Comparison of ENCODE assay signal across 8 cellular contexts in the genomic region with DNA sequence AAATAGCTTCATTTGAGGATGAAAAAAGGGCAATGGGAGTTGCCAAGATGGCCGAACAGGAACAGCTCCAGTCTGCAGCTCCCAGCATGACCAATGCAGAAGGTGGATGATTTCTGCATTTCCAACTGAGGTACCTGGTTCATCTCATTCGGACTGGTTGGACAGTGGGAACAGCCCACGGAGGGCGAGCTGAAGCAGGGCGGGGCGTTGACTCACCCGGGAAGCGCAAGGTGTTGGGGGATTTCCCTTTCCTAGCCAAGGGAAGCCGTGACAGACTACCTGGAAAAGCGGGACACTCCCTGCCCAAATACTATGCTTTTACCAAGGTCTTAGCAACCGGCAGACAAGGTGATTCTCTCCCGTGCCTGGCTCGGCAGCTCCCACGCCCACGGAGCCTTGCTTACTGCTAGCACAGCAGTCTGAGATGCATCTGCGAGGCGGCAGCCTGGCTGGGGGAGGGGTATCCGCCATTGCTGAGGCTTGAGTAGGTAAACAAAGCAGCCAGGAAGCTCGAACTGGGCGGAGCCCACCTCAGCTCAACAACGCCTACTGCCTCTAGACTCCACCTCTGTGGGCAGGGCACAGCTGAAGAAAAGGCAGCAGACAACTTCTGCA.
DNase-seq lines count a peak whose midpoint lies in the region; ATAC-seq, FAIRE-seq and TF ChIP-seq lines count a peak whose summit lies in the region.
"Not testable (repeated sequence)": the region's sequence is repeated elsewhere in the genome, so short reads cannot be mapped to it uniquely, and the experiment has no call there.

No MANE protein-coding gene starts in this region.

- not testable (repeated sequence) for H3K27me3 Mint-ChIP-seq in activated CD8-positive, alpha-beta T cell treated with anti-CD3 and anti-CD28 coated beads, Interleukin-2, amount 10 ng/mL, durations not matched to agents 7 days and 5 days (ENCODE audit: low read depth); activated naive CD8-positive, alpha-beta T cell

- H3K9me3 Mint-ChIP-seq in activated CD8-positive, alpha-beta T cell treated with anti-CD3 and anti-CD28 coated beads, Interleukin-2, amount 10 ng/mL, durations not matched to agents 7 days and 5 days (ENCODE audit: insufficient read depth); activated naive CD8-positive, alpha-beta T cell (ENCODE audit: low read depth): not testable (repeated sequence)

- not testable (repeated sequence) for H3K4me1 ChIP-seq in esophagus squamous epithelium

- not testable (repeated sequence) for FAIRE-seq in RCC 7860 (lab: Jason Lieb, UNC)

- not testable (repeated sequence) for H3K9me3 ChIP-seq in esophagus squamous epithelium

- peaks cover 24% of the 10 kb centered on the region for H3K4me1 Mint-ChIP-seq in activated CD8-positive, alpha-beta T cell treated with anti-CD3 and anti-CD28 coated beads, Interleukin-2, amount 10 ng/mL, durations not matched to agents 7 days and 5 days (ENCODE audit: low read depth)
- H3K4me1 Mint-ChIP-seq in activated naive CD8-positive, alpha-beta T cell (ENCODE audit: low read depth): peaks cover 40% of the 10 kb centered on the region

- DNase-seq in ELF-1 (ENCODE audit: low read depth, low spot score) (peak; percentile 90), RCC 7860 (ENCODE audit: low spot score) (peak; percentile 19), lower leg skin (ENCODE audit: low spot score in 2 of 2) (peak; percentile 27 to 87)
- DNase-seq in activated CD8-positive, alpha-beta T cell treated with anti-CD3 and anti-CD28 coated beads, Interleukin-2, amount 10 ng/mL, durations not matched to agents 7 days and 5 days: peak; percentile 75
- not testable (repeated sequence) for DNase-seq in esophagus squamous epithelium (lab: John Stamatoyannopoulos, UW)
- peak; percentile 56 for DNase-seq in stimulated activated CD4-positive, alpha-beta T cell treated with anti-CD3 and anti-CD28 coated beads, Interleukin-12 subunit alpha, Interleukin-12 subunit beta, amount 100 ng/mL, for 4 hours
- peak; percentile 38 to 81 (median 69) for DNase-seq in stimulated activated naive CD4-positive, alpha-beta T cell (lab: John Stamatoyannopoulos, UW)

- peak overlapping the region; percentile 4 to 53 (median 38) for H3K4me3 ChIP-seq in esophagus squamous epithelium
- not testable (repeated sequence) for H3K4me3 ChIP-seq in lower leg skin (ENCODE audit: low read depth, poor library complexity, severe bottlenecking)

- not testable (repeated sequence) for H3K36me3 Mint-ChIP-seq in activated CD8-positive, alpha-beta T cell treated with anti-CD3 and anti-CD28 coated beads, Interleukin-2, amount 10 ng/mL, durations not matched to agents 7 days and 5 days (ENCODE audit: low read depth); activated naive CD8-positive, alpha-beta T cell

- CTCF ChIA-PET in activated CD8-positive, alpha-beta T cell treated with anti-CD3 and anti-CD28 coated beads, Interleukin-2, amount 10 ng/mL, durations not matched to agents 7 days and 5 days (lab: Charles Lee): not testable (repeated sequence)

- ATAC-seq in activated CD8-positive, alpha-beta T cell treated with anti-CD3 and anti-CD28 coated beads, Interleukin-2, amount 10 ng/mL, durations not matched to agents 7 days and 5 days: not testable (repeated sequence)

- peak overlapping the region; percentile 59 for H3K4me3 Mint-ChIP-seq in activated CD8-positive, alpha-beta T cell treated with anti-CD3 and anti-CD28 coated beads, Interleukin-2, amount 10 ng/mL, durations not matched to agents 7 days and 5 days
- peak overlapping the region; percentile 60 for H3K4me3 Mint-ChIP-seq in activated naive CD8-positive, alpha-beta T cell

- intact Hi-C loops in esophagus squamous epithelium (cut with DNase I); lower leg skin (cut with DNase I; ENCODE audit: low total_unique reads): not testable (repeated sequence)

- H3K27me3 ChIP-seq in esophagus squamous epithelium: not testable (repeated sequence)

- peak overlapping the region; percentile 49 to 80 (median 68) for H3K27ac ChIP-seq in esophagus squamous epithelium

- 30 to 51% methylated on average over 8 to 11 of the region's 21 CpGs for WGBS in esophagus squamous epithelium, 2 donors
- 49 to 60% methylated on average over 8 to 21 of the region's 21 CpGs for WGBS in lower leg skin, 2 donors

- POLR2A ChIA-PET in activated CD8-positive, alpha-beta T cell treated with anti-CD3 and anti-CD28 coated beads, Interleukin-2, amount 10 ng/mL, durations not matched to agents 7 days and 5 days (lab: Charles Lee): interaction anchor here (1.3 kb wide), 1 partner anchor 9 kb away, joined by 3 read pairs; no protein-coding TSS in a partner anchor

- peak in 1 of 4 donors; percentile 9 for TF ChIP-seq POLR2A in esophagus squamous epithelium (IDR thresholded peaks at IDR 0.05)
- not testable (repeated sequence) for TF ChIP-seq POLR2A in lower leg skin (IDR thresholded peaks at IDR 0.05)

- H3K36me3 ChIP-seq in esophagus squamous epithelium: not testable (repeated sequence)

- peak overlapping the region; percentile 55 for H3K27ac Mint-ChIP-seq in activated CD8-positive, alpha-beta T cell treated with anti-CD3 and anti-CD28 coated beads, Interleukin-2, amount 10 ng/mL, durations not matched to agents 7 days and 5 days
- H3K27ac Mint-ChIP-seq in activated naive CD8-positive, alpha-beta T cell: not testable (repeated sequence)

- TF ChIP-seq CTCF in esophagus squamous epithelium (IDR thresholded peaks at IDR 0.05); lower leg skin (IDR thresholded peaks at IDR 0.05): not testable (repeated sequence)
